Comparison of ENCODE assay signal across 7 cellular contexts in genomic region chr10:90302031-90302430, GRCh38.
A peak's percentile ranks its signal among the peaks of the same experiment; 100 is the strongest.
DNase-seq lines count a peak whose midpoint lies in the region; FAIRE-seq and TF ChIP-seq lines count a peak whose summit lies in the region.
"Not testable (repeated sequence)": the region's sequence is repeated elsewhere in the genome, so short reads cannot be mapped to it uniquely, and the experiment has no call there.

No MANE protein-coding gene starts in this region.

- H3K4me1 ChIP-seq in HUES64 (ENCODE audit: insufficient read depth, low read length), result peaks cover 39% of the 10 kb centered on the region

- peak overlapping the region; percentile 40; the same call in 1 of the 2 replicates for H3K9ac ChIP-seq in HUES64 (ENCODE audit: low read depth, low read length)

- H3K27me3 ChIP-seq in HUES64 (ENCODE audit: insufficient read depth, low read length); bronchial epithelial cell (ENCODE audit: control insufficient read depth, insufficient read depth, low read length): not testable (repeated sequence)

- DNase-seq in GDM1 (lab: John Stamatoyannopoulos, UW) (peak; percentile 14), NCI-H82 (lab: John Stamatoyannopoulos, UW) (peak; percentile 37), OCI-M1 (lab: John Stamatoyannopoulos, UW) (peak; percentile 82), UCSD-AML1 (lab: John Stamatoyannopoulos, UW; ENCODE audit: unreplicated experiment) (peak; percentile 20), islet precursor cell (peak; percentile 73)
- DNase-seq in bronchial epithelial cell (ENCODE audit: low read depth), result not testable (repeated sequence)

- peak; percentile 77 for FAIRE-seq in bronchial epithelial cell (lab: Jason Lieb, UNC)

- H3K36me3 ChIP-seq in HUES64 (ENCODE audit: insufficient read depth, low read length); bronchial epithelial cell (ENCODE audit: control insufficient read depth, insufficient read depth, low read length): not testable (repeated sequence)

- 9% methylated on average over 7 of the region's 7 CpGs for WGBS in HUES64

- not testable (repeated sequence) for H3K9me3 ChIP-seq in HUES64 (ENCODE audit: insufficient read depth, low read depth, low read length)

- not testable (repeated sequence) for TF ChIP-seq CTCF in bronchial epithelial cell (IDR thresholded peaks at IDR 0.05; ENCODE audit: insufficient read depth, low read length, severe bottlenecking)

- peak overlapping the region; percentile 1; the same call in 1 of the 2 replicates for H3K4me3 ChIP-seq in HUES64 (ENCODE audit: low read length)
- H3K4me3 ChIP-seq in bronchial epithelial cell (ENCODE audit: low read depth, low read length), result not testable (repeated sequence)

- H3K27ac ChIP-seq in HUES64 (ENCODE audit: low read depth, low read length), result peak overlapping the region; percentile 86
